In the genomic region with DNA sequence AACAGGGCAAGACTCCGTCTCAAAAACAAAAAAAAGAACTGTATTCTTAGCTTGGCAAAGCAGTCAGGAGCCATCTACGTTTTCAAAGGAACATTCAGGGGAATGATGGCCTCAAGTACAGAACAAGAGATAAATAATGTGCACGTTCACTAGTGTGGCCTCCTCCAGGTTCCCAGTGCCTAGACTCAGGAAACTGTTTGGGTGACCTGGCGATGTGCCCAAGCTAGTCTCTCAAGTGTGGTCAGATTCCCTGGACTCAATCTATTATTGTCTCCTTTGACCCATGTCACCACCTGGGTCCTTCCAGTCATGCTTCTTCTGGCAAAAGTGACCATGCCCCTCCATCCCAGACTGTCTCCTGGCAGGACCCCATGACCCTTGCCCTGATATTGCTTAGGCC, we compare ENCODE assay signal across 1 cellular context.
TF ChIP-seq lines count a peak whose summit lies in the region.

No MANE protein-coding gene starts in this region.

TF ChIP-seq in HepG2, 621 proteins besides CTCF, POLR2A, EP300 and RAD21:
- TF ChIP-seq KDM4B (CRISPR knock-in tag; IDR thresholded peaks at IDR 0.05) (no peak), ZMYM4 (CRISPR knock-in tag; IDR thresholded peaks at IDR 0.05) (no peak), RAD51 (IDR thresholded peaks at IDR 0.05; ENCODE audit: borderline replicate concordance) (no peak), NR3C1 (CRISPR knock-in tag; IDR thresholded peaks at IDR 0.05) (no peak), CHCHD3 (CRISPR knock-in tag; IDR thresholded peaks at IDR 0.05) (no peak), HNRNPK (IDR thresholded peaks at IDR 0.05; ENCODE audit: low read depth, low read length, poor library complexity, severe bottlenecking) (no peak), ZFP90 (CRISPR knock-in tag; IDR thresholded peaks at IDR 0.05; ENCODE audit: borderline replicate concordance) (no peak), ZKSCAN5 (CRISPR knock-in tag; IDR thresholded peaks at IDR 0.05) (no peak), ELF1 (CRISPR knock-in tag; IDR thresholded peaks at IDR 0.05) (no peak), PTBP1 (IDR thresholded peaks at IDR 0.05; ENCODE audit: low read depth, low read length, poor library complexity, severe bottlenecking) (no peak), ZNF138 (CRISPR knock-in tag; IDR thresholded peaks at IDR 0.05; ENCODE audit: low read depth) (no peak), NONO (IDR thresholded peaks at IDR 0.05) (no peak), NONO (CRISPR knock-in tag; conservative IDR thresholded peaks at IDR 0.05) (no peak), ZFP82 (CRISPR knock-in tag; IDR thresholded peaks at IDR 0.05; ENCODE audit: borderline replicate concordance) (no peak), ZNF652 (CRISPR knock-in tag; IDR thresholded peaks at IDR 0.05; ENCODE audit: borderline replicate concordance, low read depth) (no peak), ZFYVE20 (CRISPR knock-in tag; IDR thresholded peaks at IDR 0.05; ENCODE audit: borderline replicate concordance, low read depth) (no peak), MED1 (CRISPR knock-in tag; IDR thresholded peaks at IDR 0.05) (no peak)
- TF ChIP-seq, protein P1, sequence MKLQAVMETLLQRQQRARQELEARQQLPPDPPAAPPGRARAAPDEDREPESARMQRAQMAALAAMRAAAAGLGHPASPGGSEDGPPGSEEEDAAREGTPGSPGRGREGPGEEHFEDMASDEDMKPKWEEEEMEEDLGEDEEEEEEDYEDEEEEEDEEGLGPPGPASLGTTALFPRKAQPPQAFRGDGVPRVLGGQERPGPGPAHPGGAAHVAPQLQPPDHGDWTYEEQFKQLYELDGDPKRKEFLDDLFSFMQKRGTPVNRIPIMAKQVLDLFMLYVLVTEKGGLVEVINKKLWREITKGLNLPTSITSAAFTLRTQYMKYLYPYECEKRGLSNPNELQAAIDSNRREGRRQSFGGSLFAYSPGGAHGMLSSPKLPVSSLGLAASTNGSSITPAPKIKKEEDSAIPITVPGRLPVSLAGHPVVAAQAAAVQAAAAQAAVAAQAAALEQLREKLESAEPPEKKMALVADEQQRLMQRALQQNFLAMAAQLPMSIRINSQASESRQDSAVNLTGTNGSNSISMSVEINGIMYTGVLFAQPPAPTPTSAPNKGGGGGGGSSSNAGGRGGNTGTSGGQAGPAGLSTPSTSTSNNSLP (IDR thresholded peaks at IDR 0.05; ENCODE audit: low read depth, low read length), result no peak
- TF ChIP-seq, protein P2, sequence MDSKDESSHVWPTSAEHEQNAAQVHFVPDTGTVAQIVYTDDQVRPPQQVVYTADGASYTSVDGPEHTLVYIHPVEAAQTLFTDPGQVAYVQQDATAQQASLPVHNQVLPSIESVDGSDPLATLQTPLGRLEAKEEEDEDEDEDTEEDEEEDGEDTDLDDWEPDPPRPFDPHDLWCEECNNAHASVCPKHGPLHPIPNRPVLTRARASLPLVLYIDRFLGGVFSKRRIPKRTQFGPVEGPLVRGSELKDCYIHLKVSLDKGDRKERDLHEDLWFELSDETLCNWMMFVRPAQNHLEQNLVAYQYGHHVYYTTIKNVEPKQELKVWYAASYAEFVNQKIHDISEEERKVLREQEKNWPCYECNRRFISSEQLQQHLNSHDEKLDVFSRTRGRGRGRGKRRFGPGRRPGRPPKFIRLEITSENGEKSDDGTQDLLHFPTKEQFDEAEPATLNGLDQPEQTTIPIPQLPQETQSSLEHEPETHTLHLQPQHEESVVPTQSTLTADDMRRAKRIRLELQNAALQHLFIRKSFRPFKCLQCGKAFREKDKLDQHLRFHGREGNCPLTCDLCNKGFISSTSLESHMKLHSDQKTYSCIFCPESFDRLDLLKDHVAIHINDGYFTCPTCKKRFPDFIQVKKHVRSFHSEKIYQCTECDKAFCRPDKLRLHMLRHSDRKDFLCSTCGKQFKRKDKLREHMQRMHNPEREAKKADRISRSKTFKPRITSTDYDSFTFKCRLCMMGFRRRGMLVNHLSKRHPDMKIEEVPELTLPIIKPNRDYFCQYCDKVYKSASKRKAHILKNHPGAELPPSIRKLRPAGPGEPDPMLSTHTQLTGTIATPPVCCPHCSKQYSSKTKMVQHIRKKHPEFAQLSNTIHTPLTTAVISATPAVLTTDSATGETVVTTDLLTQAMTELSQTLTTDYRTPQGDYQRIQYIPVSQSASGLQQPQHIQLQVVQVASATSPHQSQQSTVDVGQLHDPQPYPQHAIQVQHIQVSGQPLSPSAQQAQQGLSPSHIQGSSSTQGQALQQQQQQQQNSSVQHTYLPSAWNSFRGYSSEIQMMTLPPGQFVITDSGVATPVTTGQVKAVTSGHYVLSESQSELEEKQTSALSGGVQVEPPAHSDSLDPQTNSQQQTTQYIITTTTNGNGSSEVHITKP (CRISPR knock-in tag; IDR thresholded peaks at IDR 0.05; ENCODE audit: low read depth), result no peak
- TF ChIP-seq, protein P3, sequence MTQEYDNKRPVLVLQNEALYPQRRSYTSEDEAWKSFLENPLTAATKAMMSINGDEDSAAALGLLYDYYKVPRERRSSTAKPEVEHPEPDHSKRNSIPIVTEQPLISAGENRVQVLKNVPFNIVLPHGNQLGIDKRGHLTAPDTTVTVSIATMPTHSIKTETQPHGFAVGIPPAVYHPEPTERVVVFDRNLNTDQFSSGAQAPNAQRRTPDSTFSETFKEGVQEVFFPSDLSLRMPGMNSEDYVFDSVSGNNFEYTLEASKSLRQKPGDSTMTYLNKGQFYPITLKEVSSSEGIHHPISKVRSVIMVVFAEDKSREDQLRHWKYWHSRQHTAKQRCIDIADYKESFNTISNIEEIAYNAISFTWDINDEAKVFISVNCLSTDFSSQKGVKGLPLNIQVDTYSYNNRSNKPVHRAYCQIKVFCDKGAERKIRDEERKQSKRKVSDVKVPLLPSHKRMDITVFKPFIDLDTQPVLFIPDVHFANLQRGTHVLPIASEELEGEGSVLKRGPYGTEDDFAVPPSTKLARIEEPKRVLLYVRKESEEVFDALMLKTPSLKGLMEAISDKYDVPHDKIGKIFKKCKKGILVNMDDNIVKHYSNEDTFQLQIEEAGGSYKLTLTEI (CRISPR knock-in tag; conservative IDR thresholded peaks at IDR 0.05), result no peak
- TF ChIP-seq, protein P4, sequence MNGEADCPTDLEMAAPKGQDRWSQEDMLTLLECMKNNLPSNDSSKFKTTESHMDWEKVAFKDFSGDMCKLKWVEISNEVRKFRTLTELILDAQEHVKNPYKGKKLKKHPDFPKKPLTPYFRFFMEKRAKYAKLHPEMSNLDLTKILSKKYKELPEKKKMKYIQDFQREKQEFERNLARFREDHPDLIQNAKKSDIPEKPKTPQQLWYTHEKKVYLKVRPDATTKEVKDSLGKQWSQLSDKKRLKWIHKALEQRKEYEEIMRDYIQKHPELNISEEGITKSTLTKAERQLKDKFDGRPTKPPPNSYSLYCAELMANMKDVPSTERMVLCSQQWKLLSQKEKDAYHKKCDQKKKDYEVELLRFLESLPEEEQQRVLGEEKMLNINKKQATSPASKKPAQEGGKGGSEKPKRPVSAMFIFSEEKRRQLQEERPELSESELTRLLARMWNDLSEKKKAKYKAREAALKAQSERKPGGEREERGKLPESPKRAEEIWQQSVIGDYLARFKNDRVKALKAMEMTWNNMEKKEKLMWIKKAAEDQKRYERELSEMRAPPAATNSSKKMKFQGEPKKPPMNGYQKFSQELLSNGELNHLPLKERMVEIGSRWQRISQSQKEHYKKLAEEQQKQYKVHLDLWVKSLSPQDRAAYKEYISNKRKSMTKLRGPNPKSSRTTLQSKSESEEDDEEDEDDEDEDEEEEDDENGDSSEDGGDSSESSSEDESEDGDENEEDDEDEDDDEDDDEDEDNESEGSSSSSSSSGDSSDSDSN (CRISPR knock-in tag; IDR thresholded peaks at IDR 0.05), result no peak
